Comparison of ENCODE assay signal across 9 cellular contexts in genomic region chr12:116750298-116750697, GRCh38.
"Had no signal": no experiment of that assay in that cellular context is flagged by ENCODE, and none has a peak within 500 bp of the region (broad histone marks: within the 10 kb centered on the region; RNA-seq: fewer than 3 reads in every experiment).

No MANE protein-coding gene starts in this region.

- H3K9me3 Mint-ChIP-seq: GM23338, H9, HFFc6, IgD-negative memory B cell had no signal

- H3K27me3 Mint-ChIP-seq: IgD-negative memory B cell had no signal

- H3K4me2 ChIP-seq: GM23338 had no signal

- DNase-seq: HCEC 1CT, HFFc6, KG1 had no signal

- FAIRE-seq: H1, H54, HTR-8/SVneo had no signal

- H2AFZ ChIP-seq: GM23338 had no signal

- H3K4me3 Mint-ChIP-seq: GM23338, H9, HFFc6, IgD-negative memory B cell had no signal

- H3K4me3 ChIP-seq: GM23338 had no signal

- ATAC-seq: GM23338 had no signal

- H3K4me1 Mint-ChIP-seq: GM23338, H9, IgD-negative memory B cell had no signal

- H3K27ac Mint-ChIP-seq: GM23338, H9, HFFc6, IgD-negative memory B cell had no signal
